1 cellular context compared by ENCODE assay signal in the genomic region with DNA sequence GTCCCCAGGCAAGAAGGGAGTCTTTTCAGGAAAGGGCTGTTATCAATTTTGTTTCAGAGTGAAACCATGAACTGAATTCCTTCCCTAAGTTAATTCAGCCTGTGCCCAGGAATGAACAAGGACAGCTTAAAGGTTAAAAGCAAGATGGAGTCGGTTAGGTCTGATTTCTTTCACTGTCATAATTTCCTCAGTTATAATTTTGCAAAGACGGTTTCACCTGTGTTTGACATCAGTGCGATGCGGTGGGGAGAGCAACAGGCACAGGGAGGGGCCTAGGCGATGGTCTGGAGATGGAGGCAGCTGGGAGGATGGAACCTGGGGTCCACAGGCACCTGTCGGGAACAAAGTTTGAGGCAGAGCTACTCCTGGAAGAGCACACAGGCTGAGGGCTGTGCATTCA.
TF ChIP-seq lines count a peak whose summit lies in the region.

No MANE protein-coding gene starts in this region.

TF ChIP-seq in endothelial cell of umbilical vein, 7 proteins besides CTCF, POLR2A, EP300 and RAD21:
- TF ChIP-seq, protein P1, sequence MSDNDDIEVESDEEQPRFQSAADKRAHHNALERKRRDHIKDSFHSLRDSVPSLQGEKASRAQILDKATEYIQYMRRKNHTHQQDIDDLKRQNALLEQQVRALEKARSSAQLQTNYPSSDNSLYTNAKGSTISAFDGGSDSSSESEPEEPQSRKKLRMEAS (IDR thresholded peaks at IDR 0.05; ENCODE audit: insufficient read depth, insufficient read length) = no peak
- TF ChIP-seq FOS (IDR thresholded peaks at IDR 0.05; ENCODE audit: borderline replicate concordance, insufficient read depth, low read length) = no peak
